1 cellular context compared by ENCODE assay signal in the genomic region with DNA sequence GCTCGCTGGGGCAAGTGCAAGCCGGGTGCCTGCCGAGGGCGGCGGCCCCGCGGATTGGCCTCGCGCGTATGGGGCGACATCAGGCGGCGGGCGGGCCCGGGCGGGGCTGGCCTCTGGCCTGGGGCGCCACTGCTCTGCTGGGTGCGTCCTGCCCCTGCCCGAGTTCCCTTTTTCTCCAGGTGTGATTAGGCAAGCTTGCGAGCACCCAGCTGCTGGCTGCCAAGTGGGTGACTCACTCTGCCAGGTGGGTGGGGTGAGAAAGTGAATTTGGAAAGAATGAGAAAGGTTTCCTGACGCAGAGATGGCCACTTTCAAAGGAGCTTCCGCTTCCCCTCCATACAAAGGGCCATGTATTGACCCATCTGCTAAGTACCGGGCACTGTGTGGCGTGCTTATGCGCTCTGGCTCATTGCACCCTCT.
TF ChIP-seq lines count a peak whose summit lies in the region.

No MANE protein-coding gene starts in this region.

TF ChIP-seq in WTC11, 78 proteins besides CTCF, POLR2A, EP300 and RAD21:
- TF ChIP-seq SMAD4 (CRISPR knock-in tag; IDR thresholded peaks at IDR 0.05) = no peak
- TF ChIP-seq, protein P1, sequence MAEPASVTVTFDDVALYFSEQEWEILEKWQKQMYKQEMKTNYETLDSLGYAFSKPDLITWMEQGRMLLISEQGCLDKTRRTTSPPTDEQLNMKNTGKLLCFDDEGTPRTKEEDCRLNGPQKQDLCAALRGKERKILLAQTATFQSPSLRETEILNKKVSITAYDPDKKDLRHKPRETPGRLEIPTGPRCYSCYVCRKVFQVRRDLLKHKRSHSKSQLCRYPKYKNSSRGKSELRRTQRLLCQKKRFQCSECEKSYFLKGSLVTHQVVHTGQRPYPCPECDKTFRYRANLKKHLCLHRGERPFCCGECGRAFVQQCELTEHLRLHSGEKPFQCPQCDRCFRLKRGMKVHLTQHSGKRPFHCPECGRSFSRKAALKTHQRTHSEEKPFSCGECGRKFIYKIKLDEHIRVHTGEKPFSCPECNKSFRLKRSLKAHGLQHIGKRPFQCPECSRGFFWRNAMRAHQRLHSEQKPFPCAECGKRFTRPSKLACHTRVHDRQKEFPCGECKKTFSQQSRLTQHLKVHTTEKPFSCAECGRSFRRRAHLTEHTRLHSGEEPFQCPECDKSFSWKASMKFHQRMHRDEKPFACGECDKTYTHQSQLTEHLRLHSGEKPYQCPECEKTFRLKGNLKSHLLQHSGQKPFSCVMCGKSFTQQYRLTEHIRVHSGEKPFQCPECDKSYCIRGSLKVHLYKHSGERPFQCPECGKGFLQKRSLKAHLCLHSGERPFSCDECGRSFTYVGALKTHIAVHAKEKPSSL (CRISPR knock-in tag; conservative IDR thresholded peaks at IDR 0.05) = no peak
- TF ChIP-seq ZNF671 (CRISPR knock-in tag; IDR thresholded peaks at IDR 0.05) = no peak
- TF ChIP-seq TP53 (CRISPR knock-in tag; IDR thresholded peaks at IDR 0.05) = no peak
- no peak for TF ChIP-seq KAT7 (CRISPR knock-in tag; IDR thresholded peaks at IDR 0.05; ENCODE audit: borderline replicate concordance)
- TF ChIP-seq SOX15 (CRISPR knock-in tag; IDR thresholded peaks at IDR 0.05) = no peak
- no peak for TF ChIP-seq ATF2 (CRISPR knock-in tag; IDR thresholded peaks at IDR 0.05; ENCODE audit: borderline replicate concordance, low read depth)
- TF ChIP-seq ZNF423 (CRISPR knock-in tag; IDR thresholded peaks at IDR 0.05) = no peak
- TF ChIP-seq, protein P2, sequence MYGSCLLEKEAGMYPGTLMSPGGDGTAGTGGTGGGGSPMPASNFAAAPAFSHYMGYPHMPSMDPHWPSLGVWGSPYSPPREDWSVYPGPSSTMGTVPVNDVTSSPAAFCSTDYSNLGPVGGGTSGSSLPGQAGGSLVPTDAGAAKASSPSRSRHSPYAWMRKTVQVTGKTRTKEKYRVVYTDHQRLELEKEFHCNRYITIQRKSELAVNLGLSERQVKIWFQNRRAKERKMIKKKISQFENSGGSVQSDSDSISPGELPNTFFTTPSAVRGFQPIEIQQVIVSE (CRISPR knock-in tag; IDR thresholded peaks at IDR 0.05; ENCODE audit: borderline replicate concordance) = no peak
- TF ChIP-seq ZNF232 (CRISPR knock-in tag; IDR thresholded peaks at IDR 0.05) = no peak
- no peak for TF ChIP-seq ATF6 (CRISPR knock-in tag; IDR thresholded peaks at IDR 0.05)
